8 cellular contexts compared by ENCODE assay signal in genomic region chr1:178094752-178095645, GRCh38. TPM values are rescaled to one million over a fixed set of nuclear protein-coding genes. Genes with fewer than 3 reads are reported as not detected.
DNase-seq lines count a peak whose midpoint lies in the region; ATAC-seq and TF ChIP-seq lines count a peak whose summit lies in the region.

No MANE protein-coding gene starts in this region.

- H3K27ac ChIP-seq in brain microvascular endothelial cell, result peak overlapping the region; percentile 94
- H3K27ac ChIP-seq in mesendoderm (ENCODE audit: low read depth, low read length), result peak overlapping the region; percentile 99

- peak; percentile 57 for DNase-seq in A172 (ENCODE audit: low spot score)
- DNase-seq in HFF-Myc (ENCODE audit: extremely low read depth, low read depth), result no peak
- peak; percentile 35 for DNase-seq in brain microvascular endothelial cell
- DNase-seq in mesendoderm, result peak; percentile 37
- DNase-seq in NCI-H1694 (lab: John Stamatoyannopoulos, UW), result no peak
- no peak for DNase-seq in NCI-H187 (lab: John Stamatoyannopoulos, UW)

- H3K4me3 ChIP-seq in HFF-Myc (replicated peaks; ENCODE audit: low read depth, low read length) (peak overlapping the region; percentile 74), brain microvascular endothelial cell (ENCODE audit: low read depth, low read length) (peak overlapping the region; percentile 89), mesendoderm (ENCODE audit: low read length) (peak overlapping the region; percentile 83)

- no peak overlapping the region for H2AK5ac ChIP-seq in mesendoderm (ENCODE audit: low read length)

- no peak for ATAC-seq in HG02571 (IDR thresholded peaks at IDR 0.05; ENCODE audit: unreplicated experiment)
- no peak for ATAC-seq in GM18519 (IDR thresholded peaks at IDR 0.05; ENCODE audit: low FRiP score, unreplicated experiment)

- H2BK5ac ChIP-seq in mesendoderm (ENCODE audit: low read length), result no peak overlapping the region

- no peak overlapping the region for H2BK120ac ChIP-seq in mesendoderm (ENCODE audit: low read depth, low read length)

- H3K27me3 ChIP-seq in brain microvascular endothelial cell (replicated peaks) (no peaks in the 10 kb centered on the region), mesendoderm (ENCODE audit: insufficient read depth, low read length, poor library complexity) (no peaks in the 10 kb centered on the region)

- peak overlapping the region; percentile 88 for H3K9ac ChIP-seq in mesendoderm (ENCODE audit: low read length)

- H3K36me3 ChIP-seq in brain microvascular endothelial cell (replicated peaks), result no peaks in the 10 kb centered on the region
- H3K36me3 ChIP-seq in mesendoderm (ENCODE audit: control insufficient read depth, insufficient read depth, low read length), result no peaks in the 10 kb centered on the region

- peaks cover 3% of the 10 kb centered on the region for H3K79me1 ChIP-seq in mesendoderm (ENCODE audit: low read length)

- in situ Hi-C loops in brain microvascular endothelial cell (cut with HindIII; ENCODE audit: low pct_ligation_motif_present, low sequenced_read_pairs), result no loop called here

- H3K18ac ChIP-seq in mesendoderm (ENCODE audit: low read length), result no peak overlapping the region

- no peak overlapping the region for H3K23ac ChIP-seq in mesendoderm (ENCODE audit: low read length)

- no peak overlapping the region for H4K5ac ChIP-seq in mesendoderm (ENCODE audit: low read length)

- no peak overlapping the region for H4K8ac ChIP-seq in mesendoderm (ENCODE audit: low read depth, low read length)

- no peak overlapping the region for H3K4ac ChIP-seq in mesendoderm (ENCODE audit: low read depth, low read length)

- peaks cover 30% of the 10 kb centered on the region for H3K79me2 ChIP-seq in mesendoderm (ENCODE audit: control insufficient read depth, insufficient read depth, low read length)

- no peak for TF ChIP-seq CTCF in HFF-Myc (IDR thresholded peaks at IDR 0.05; ENCODE audit: low read depth, low read length, missing control alignments)
- TF ChIP-seq CTCF in brain microvascular endothelial cell (IDR thresholded peaks at IDR 0.05; ENCODE audit: low read depth, low read length, missing control alignments), result no peak

- peak overlapping the region; percentile 93 for H3K56ac ChIP-seq in mesendoderm (ENCODE audit: low read length)

- no peak overlapping the region for H2BK15ac ChIP-seq in mesendoderm (replicated peaks; ENCODE audit: low read depth)

- WGBS in mesendoderm (ENCODE audit: extremely low coverage, insufficient coverage, low lambda C conversion rate), result no CpG with 5 or more reads among the region's 11 CpGs

- peak overlapping the region; percentile 92 for H3K4me2 ChIP-seq in mesendoderm (ENCODE audit: low read length)

- H3K4me1 ChIP-seq in mesendoderm (ENCODE audit: control insufficient read depth, low read depth, low read length), result peaks cover 7% of the 10 kb centered on the region

RNA-seq across cellular contexts. Expression of gene RASAL2, which starts 1.1 kb away (rescaled TPM):
- 18.7 and 23.8 TPM in 2 replicates for total RNA-seq in A172 (2014; rRNA removed; shearing (Covaris generic))
- 16.0 TPM for polyA plus RNA-seq in mesendoderm (2013, experiment 1 of 2)
- polyA plus RNA-seq in mesendoderm (2013, experiment 2 of 2), result 16.9 TPM

Comparison
In these comparisons a context has a peak if more than half of its experiments do, and no peak if none do; other contexts are left out.
1. DNase-seq: peak in A172 (single experiment), brain microvascular endothelial cell (single experiment) and mesendoderm (single experiment); none in HFF-Myc (single experiment), NCI-H1694 (single experiment) and NCI-H187 (0 of 2).
2. Peak in every context shown above with its lines, with median percentiles within 50 percentile points of each other: H3K4me3 ChIP-seq.